11 cellular contexts compared by ENCODE assay signal in genomic region chr3:72657666-72658065, GRCh38.
DNase-seq lines count a peak whose midpoint lies in the region; ATAC-seq, FAIRE-seq and TF ChIP-seq lines count a peak whose summit lies in the region.
"Had no signal": no experiment of that assay in that cellular context is flagged by ENCODE, and none has a peak within 500 bp of the region (broad histone marks: within the 10 kb centered on the region; RNA-seq: fewer than 3 reads in every experiment).

No MANE protein-coding gene starts in this region.

- peaks cover 4% of the 10 kb centered on the region for H3K27me3 Mint-ChIP-seq in endothelial cell (ENCODE audit: unreplicated experiment)

- no peak for FAIRE-seq in D721Med (lab: Jason Lieb, UNC)

- H3K4me3 Mint-ChIP-seq in endothelial cell (ENCODE audit: unreplicated experiment), result no peak overlapping the region

- H3K27me3 ChIP-seq in tibial artery, result peaks cover 0 to 23% of the 10 kb centered on the region in 2 donors
- H3K27me3 ChIP-seq: body of pancreas, testis had no signal

- intact Hi-C loops in tibial artery (cut with DNase I; ENCODE audit: low total_unique reads), result no loop called here

- no peaks in the 10 kb centered on the region for H3K9me3 Mint-ChIP-seq in endothelial cell (ENCODE audit: unreplicated experiment)

- H3K4me1 ChIP-seq in tibial artery, result peaks cover 0 to 25% (median 22%) of the 10 kb centered on the region in 4 donors
- H3K4me1 ChIP-seq: testis had no signal

- no peak for TF ChIP-seq CTCF in endothelial cell (IDR thresholded peaks at IDR 0.05; ENCODE audit: unreplicated experiment)
- no peak for TF ChIP-seq CTCF in tibial artery (IDR thresholded peaks at IDR 0.05)
- TF ChIP-seq CTCF in D721Med (IDR thresholded peaks at IDR 0.05; ENCODE audit: insufficient read depth, missing control alignments), result no peak

- DNase-seq in DMS79 (lab: John Stamatoyannopoulos, UW), result peak; percentile 45
- peak; percentile 14 to 29 for DNase-seq in activated CD4-positive, alpha-beta T cell treated with anti-CD3 and anti-CD28 coated beads, Interleukin-2, amount 50 U/mL, for 4 hours
- DNase-seq in kidney tubule cell (ENCODE audit: low spot score), result peak; percentile 40
- no peak for DNase-seq in endothelial cell (ENCODE audit: low spot score)
- DNase-seq in tibial artery, result no peak
- DNase-seq in D721Med (ENCODE audit: insufficient read length, low spot score), result no peak
- DNase-seq: Karpas-422, testis had no signal

- H3K36me3 ChIP-seq in tibial artery, result no peaks in the 10 kb centered on the region

- H3K27ac Mint-ChIP-seq in endothelial cell (ENCODE audit: unreplicated experiment), result no peak overlapping the region

- H3K4me1 Mint-ChIP-seq in endothelial cell (ENCODE audit: unreplicated experiment), result peaks cover 4% of the 10 kb centered on the region

- H3K27ac ChIP-seq in tibial artery, result no peak overlapping the region
- H3K27ac ChIP-seq: body of pancreas, testis had no signal

- H3K4me3 ChIP-seq in tibial artery, result no peak overlapping the region
- H3K4me3 ChIP-seq: body of pancreas, testis had no signal

- no peaks in the 10 kb centered on the region for H3K36me3 Mint-ChIP-seq in endothelial cell (ENCODE audit: low read depth, unreplicated experiment)

- ATAC-seq in HG03469 (IDR thresholded peaks at IDR 0.05; ENCODE audit: unreplicated experiment) (peak; percentile 87), HG02870 (IDR thresholded peaks at IDR 0.05; ENCODE audit: unreplicated experiment) (no peak)
- ATAC-seq: body of pancreas had no signal

- no peaks in the 10 kb centered on the region for H3K9me3 ChIP-seq in tibial artery
- H3K9me3 ChIP-seq: body of pancreas, testis had no signal

Comparison
In these comparisons a context has a peak if more than half of its experiments do, and no peak if none do; other contexts are left out.
1. DNase-seq: peak in DMS79 (single experiment), activated CD4-positive, alpha-beta T cell treated with anti-CD3 and anti-CD28 coated beads, Interleukin-2, amount 50 U/mL, for 4 hours (2 of 2) and kidney tubule cell (single experiment); none in endothelial cell (single experiment), tibial artery (0 of 2) and D721Med (single experiment).